ENCODE assay signal across 10 cellular contexts in genomic region chr14:50896421-50896820, GRCh38. TPM values are rescaled to one million over a fixed set of nuclear protein-coding genes. Genes with fewer than 3 reads are reported as not detected.
DNase-seq lines count a peak whose midpoint lies in the region; ATAC-seq and TF ChIP-seq lines count a peak whose summit lies in the region.
"Not testable (repeated sequence)": the region's sequence is repeated elsewhere in the genome, so short reads cannot be mapped to it uniquely, and the experiment has no call there.
"Had no signal": no experiment of that assay in that cellular context is flagged by ENCODE, and none has a peak within 500 bp of the region (broad histone marks: within the 10 kb centered on the region; RNA-seq: fewer than 3 reads in every experiment).

No MANE protein-coding gene starts in this region.

- H3K9ac ChIP-seq in ES-I3 (ENCODE audit: low read depth, low read length), result peak overlapping the region; percentile 53
- not testable (repeated sequence) for H3K9ac ChIP-seq in HUES64 (ENCODE audit: low read depth, low read length); colonic mucosa (ENCODE audit: low read depth in 2 of 2, low read length in 2 of 2)
- peak overlapping the region; percentile 43; the same call in 1 of the 2 replicates for H3K9ac ChIP-seq in iPS-20b (ENCODE audit: low read depth, low read length)

- H3K27ac ChIP-seq in HUES64 (ENCODE audit: low read depth, low read length) (peak overlapping the region; percentile 56; the same call in 1 of the 2 replicates), RWPE2 (ENCODE audit: poor library complexity, severe bottlenecking) (peak overlapping the region; percentile 71), colonic mucosa (peak overlapping the region; percentile 63)
- H3K27ac ChIP-seq in iPS-20b (ENCODE audit: low read length), result not testable (repeated sequence)

- peaks cover 25% of the 10 kb centered on the region for H3K4me1 ChIP-seq in ES-I3 (ENCODE audit: insufficient read depth, low read length)
- peaks cover 37% of the 10 kb centered on the region for H3K4me1 ChIP-seq in HUES64 (ENCODE audit: insufficient read depth, low read length)
- peaks cover 16% of the 10 kb centered on the region for H3K4me1 ChIP-seq in RWPE2 (ENCODE audit: insufficient read depth, poor library complexity, severe bottlenecking)
- H3K4me1 ChIP-seq in colonic mucosa; mucosa of descending colon (ENCODE audit: low read depth): not testable (repeated sequence)
- peaks cover 23% of the 10 kb centered on the region for H3K4me1 ChIP-seq in iPS-20b (ENCODE audit: insufficient read depth, low read length)

- DNase-seq in RWPE2 (ENCODE audit: low spot score); colonic mucosa: not testable (repeated sequence)
- peak in 1 of 3 donors; percentile 43 for DNase-seq in mucosa of descending colon

- intact Hi-C loops in colonic mucosa (cut with DNase I); mucosa of descending colon (cut with DNase I, micrococcal nuclease): not testable (repeated sequence)

- WGBS in HUES64, result 23% methylated on average over 4 of the region's 7 CpGs

- not testable (repeated sequence) for H3K36me3 ChIP-seq in ES-I3 (ENCODE audit: insufficient read depth, low read length); HUES64 (ENCODE audit: insufficient read depth, low read length); RWPE2 (ENCODE audit: low read depth); colonic mucosa; iPS-20b (ENCODE audit: insufficient read depth, low read depth, low read length); mucosa of descending colon (ENCODE audit: low read depth)

- H3K4me3 ChIP-seq in HUES64 (ENCODE audit: low read length), result peak overlapping the region; percentile 9; the same call in 1 of the 2 replicates
- H3K4me3 ChIP-seq in RWPE2 (ENCODE audit: severe bottlenecking); colonic mucosa; iPS-20b (ENCODE audit: low read length); mucosa of descending colon: not testable (repeated sequence)

- H3K27me3 ChIP-seq in HUES64 (ENCODE audit: insufficient read depth, low read length); RWPE2 (ENCODE audit: insufficient read depth, poor library complexity, severe bottlenecking); colonic mucosa; iPS-20b (ENCODE audit: insufficient read depth, low read length): not testable (repeated sequence)

- not testable (repeated sequence) for H3K9me3 ChIP-seq in ES-I3 (ENCODE audit: control insufficient read depth, insufficient read depth, low read length); HUES64 (ENCODE audit: insufficient read depth, low read depth, low read length); RWPE2 (ENCODE audit: severe bottlenecking); colonic mucosa; iPS-20b (ENCODE audit: insufficient read depth, low read depth, low read length); mucosa of descending colon

- ATAC-seq in RWPE2 (ENCODE audit: low read depth) (peak; percentile 67; the same call in 2 of the 3 replicates), esophagus mucosa (peak; percentile 88), mucosa of descending colon (peak; percentile 87)

- TF ChIP-seq CTCF in RWPE2 (IDR thresholded peaks at IDR 0.05; ENCODE audit: poor library complexity, severe bottlenecking); colonic mucosa (IDR thresholded peaks at IDR 0.05); mucosa of descending colon (IDR thresholded peaks at IDR 0.05): not testable (repeated sequence)

RNA-seq across cellular contexts. Expression of gene ABHD12B, which starts 24.6 kb away (rescaled TPM):
- 7.7 TPM for polyA plus RNA-seq in HUES64 (2013, experiment 1 of 2)
- polyA plus RNA-seq in HUES64 (2013, experiment 2 of 2), result 9.6 TPM
- total RNA-seq in colonic mucosa, result 10 to 100 TPM; 11.0 to 20.7 TPM
- total RNA-seq in esophagus mucosa, result 0.32 TPM
- total RNA-seq in mucosa of descending colon, result 10 to 100 TPM in 2 of 3 donors, 1 to 10 TPM in 1; 3.1 to 16.2 (median 14.2) TPM
- total RNA-seq: CD4-positive, alpha-beta memory T cell; G401; GM12878 had no signal
- polyA plus RNA-seq: CD4-positive, alpha-beta memory T cell; GM12878 had no signal

RNA-seq across cellular contexts. Expression of gene PYGL, which starts 47.9 kb away (rescaled TPM):
- 23.5 TPM for polyA plus RNA-seq in HUES64 (2013, experiment 1 of 2)
- 30.4 TPM for polyA plus RNA-seq in HUES64 (2013, experiment 2 of 2)
- 10 to 100 TPM; 33.0 to 54.2 TPM for total RNA-seq in colonic mucosa
- 138 TPM for total RNA-seq in esophagus mucosa
- total RNA-seq in mucosa of descending colon, result 10 to 100 TPM; 31.0 to 43.7 (median 41.4) TPM
- polyA plus RNA-seq: CD4-positive, alpha-beta memory T cell had no signal
